ENCODE assay signal across 2 cellular contexts in genomic region chr10:19412531-19412930, GRCh38.
TF ChIP-seq lines count a peak whose summit lies in the region.

No MANE protein-coding gene starts in this region.

TF ChIP-seq in Ishikawa, 13 proteins besides CTCF, POLR2A, EP300 and RAD21 (continued from another document):
- TF ChIP-seq REST (IDR thresholded peaks at IDR 0.05; ENCODE audit: low read depth) (no peak), CEBPB (IDR thresholded peaks at IDR 0.05) (no peak), MAX (IDR thresholded peaks at IDR 0.05) (no peak), FOXM1 (IDR thresholded peaks at IDR 0.05; ENCODE audit: borderline replicate concordance, low read depth) (no peak)

TF ChIP-seq in HepG2, 621 proteins besides CTCF, POLR2A, EP300 and RAD21 (continued from another document):
- TF ChIP-seq NFAT5 (CRISPR knock-in tag; IDR thresholded peaks at IDR 0.05), result no peak
TF ChIP-seq in HepG2: peak in this region for 2.
